Comparison of ENCODE assay signal across 16 cellular contexts in the genomic region with DNA sequence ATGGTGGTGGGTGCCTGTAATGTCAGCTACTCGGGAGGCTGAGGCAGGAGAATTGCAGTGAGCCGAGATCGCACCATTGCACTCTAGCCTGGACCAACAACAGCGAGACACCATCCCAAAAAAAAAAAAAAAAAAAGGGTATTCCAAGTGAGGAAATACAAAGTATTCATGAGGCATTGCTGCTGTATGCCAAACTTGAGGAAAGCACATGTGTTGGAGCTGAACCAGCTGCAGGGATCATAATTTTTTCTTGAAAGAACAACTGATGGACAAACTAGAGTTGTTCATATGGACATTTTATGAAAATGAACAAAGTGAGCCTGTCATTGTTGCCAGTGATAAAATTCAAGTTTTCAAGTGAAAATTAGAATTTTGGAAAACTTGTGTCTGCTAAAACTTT.
"Had no signal": no experiment of that assay in that cellular context is flagged by ENCODE, and none has a peak within 500 bp of the region (broad histone marks: within the 10 kb centered on the region; RNA-seq: fewer than 3 reads in every experiment).

No MANE protein-coding gene starts in this region.

- H3K4me3 ChIP-seq: ascending aorta, breast epithelium, hepatocyte, left ventricle myocardium inferior, right atrium auricular region, suprapubic skin had no signal

- H3K36me3 ChIP-seq: breast epithelium, right atrium auricular region had no signal

- H3K27ac ChIP-seq: ascending aorta, breast epithelium, left ventricle myocardium inferior, right atrium auricular region, suprapubic skin had no signal

- H3K4me3 Mint-ChIP-seq: endodermal cell, memory B cell, nephron progenitor cell had no signal

- H3K27ac Mint-ChIP-seq: endodermal cell, memory B cell, nephron progenitor cell, progenitor cell of endocrine pancreas had no signal

- DNase-seq: activated CD4-positive, alpha-beta T cell treated with anti-CD3 and anti-CD28 coated beads, Interleukin-2, amount 50 U/mL, for 1 hour; endodermal cell; left ventricle myocardium inferior; nephron progenitor cell; stimulated activated CD4-positive, alpha-beta T cell treated with anti-CD3 and anti-CD28 coated beads, Interleukin-15, amount 100 ng/mL, for 24 hours; stimulated activated CD4-positive, alpha-beta T cell treated with anti-CD3 and anti-CD28 coated beads, Interleukin-4, amount 100 ng/mL, for 1 hour; stimulated activated naive CD4-positive, alpha-beta T cell treated with Interleukin-2 at 50 U/mL for 16 hours; trophoblast cell had no signal

- H3K4me1 ChIP-seq: ascending aorta had no signal

- H3K27me3 Mint-ChIP-seq: memory B cell, progenitor cell of endocrine pancreas had no signal

- H3K27me3 ChIP-seq: ascending aorta, breast epithelium, hepatocyte, right atrium auricular region, suprapubic skin had no signal

- ATAC-seq: activated CD4-positive, CD25-positive, alpha-beta regulatory T cell treated with anti-CD3 and anti-CD28 coated beads, Interleukin-2, amount 50 U/mL, for 24 hours had no signal

- H3K9me3 ChIP-seq: ascending aorta, breast epithelium, left ventricle myocardium inferior, right atrium auricular region, suprapubic skin had no signal

- H3K9me3 Mint-ChIP-seq: endodermal cell, memory B cell had no signal
